ENCODE assay signal across 8 cellular contexts in the genomic region with DNA sequence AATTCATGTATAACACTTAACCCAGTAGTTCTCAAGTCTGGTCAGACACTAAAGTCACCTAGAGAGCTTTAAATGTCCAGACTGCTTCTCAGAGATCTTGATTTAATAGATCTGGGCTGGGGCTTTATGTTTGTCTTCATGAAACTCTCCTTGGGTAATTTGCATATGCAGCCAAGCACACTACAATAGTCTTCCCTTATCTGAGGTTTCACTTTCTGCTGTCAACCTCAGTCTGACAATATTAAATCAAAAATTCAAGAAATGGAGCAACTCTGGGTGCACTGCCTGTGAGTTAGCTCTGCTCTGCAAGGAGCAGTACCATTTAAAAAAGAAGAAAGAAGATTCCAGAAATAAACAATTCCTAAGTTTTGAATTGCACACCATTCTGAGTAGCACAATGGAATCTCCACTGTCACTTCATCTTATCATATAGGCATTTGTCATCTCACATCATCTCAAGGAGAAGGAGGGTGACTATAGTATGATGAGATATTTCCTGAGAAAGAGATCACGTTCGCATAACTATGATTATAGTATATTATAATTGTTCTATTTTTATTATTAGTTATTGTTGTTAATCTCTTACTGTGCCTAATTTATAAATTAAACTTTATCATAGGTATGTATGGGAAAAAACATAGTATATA. TPM values are rescaled to one million over a fixed set of nuclear protein-coding genes. Genes with fewer than 3 reads are reported as not detected.
DNase-seq lines count a peak whose midpoint lies in the region; ATAC-seq and TF ChIP-seq lines count a peak whose summit lies in the region.

No MANE protein-coding gene starts in this region.

- no peak overlapping the region for H3K4me3 ChIP-seq in CD8-positive, alpha-beta memory T cell (ENCODE audit: low read length)

- H3K27me3 ChIP-seq in CD8-positive, alpha-beta memory T cell (ENCODE audit: insufficient read depth, low read length, poor library complexity, severe bottlenecking): no peaks in the 10 kb centered on the region

- CTCF ChIA-PET in CD8-positive, alpha-beta memory T cell (lab: Charles Lee): no interaction called here

- H3K9me3 Mint-ChIP-seq in CD8-positive, alpha-beta memory T cell: no peaks in the 10 kb centered on the region
- H3K9me3 Mint-ChIP-seq in dendritic cell treated with granulocyte-macrophage colony-stimulating factor and Interleukin-4, amounts not matched to agents 40 ng/mL and 50 ng/mL, for 4 days: no peaks in the 10 kb centered on the region

- peaks cover 6 to 45% (median 31%) of the 10 kb centered on the region in 3 donors for H3K4me1 Mint-ChIP-seq in CD8-positive, alpha-beta memory T cell
- H3K4me1 Mint-ChIP-seq in dendritic cell treated with granulocyte-macrophage colony-stimulating factor and Interleukin-4, amounts not matched to agents 40 ng/mL and 50 ng/mL, for 4 days (ENCODE audit: low read depth): peaks cover 66% of the 10 kb centered on the region

- peak; percentile 98 for ATAC-seq in HG03469 (IDR thresholded peaks at IDR 0.05; ENCODE audit: unreplicated experiment)

- H3K36me3 ChIP-seq in CD8-positive, alpha-beta memory T cell (ENCODE audit: insufficient read depth, low read length): no peaks in the 10 kb centered on the region

- H3K4me3 Mint-ChIP-seq in CD8-positive, alpha-beta memory T cell: peak overlapping the region; percentile 23 to 79 (median 61)
- H3K4me3 Mint-ChIP-seq in dendritic cell treated with granulocyte-macrophage colony-stimulating factor and Interleukin-4, amounts not matched to agents 40 ng/mL and 50 ng/mL, for 4 days: peak overlapping the region; percentile 37

- no peaks in the 10 kb centered on the region for H3K9me3 ChIP-seq in CD8-positive, alpha-beta memory T cell (ENCODE audit: low read length)

- no peaks in the 10 kb centered on the region for H3K27me3 Mint-ChIP-seq in CD8-positive, alpha-beta memory T cell
- H3K27me3 Mint-ChIP-seq in dendritic cell treated with granulocyte-macrophage colony-stimulating factor and Interleukin-4, amounts not matched to agents 40 ng/mL and 50 ng/mL, for 4 days: no peaks in the 10 kb centered on the region

- intact Hi-C loops in dendritic cell treated with granulocyte-macrophage colony-stimulating factor and Interleukin-4, amounts not matched to agents 40 ng/mL and 50 ng/mL, for 4 days (cut with micrococcal nuclease): loop anchor here (5.0 kb wide), 1 partner anchor 44 kb away; no protein-coding TSS in a partner anchor

- no peak overlapping the region for H3K27ac ChIP-seq in CD8-positive, alpha-beta memory T cell (ENCODE audit: low read depth, low read length)

- no peak for DNase-seq in CD8-positive, alpha-beta memory T cell
- DNase-seq in GM20000 (ENCODE audit: low spot score): peak; percentile 30
- no peak for DNase-seq in NCI-H774 (lab: John Stamatoyannopoulos, UW)
- DNase-seq in NCI-H1048 (lab: John Stamatoyannopoulos, UW): no peak
- DNase-seq in mesenteric fat pad (ENCODE audit: low spot score): no peak
- DNase-seq in AG20443 (ENCODE audit: low spot score): no peak

- H3K36me3 Mint-ChIP-seq in CD8-positive, alpha-beta memory T cell: no peaks in the 10 kb centered on the region
- peaks cover 6% of the 10 kb centered on the region for H3K36me3 Mint-ChIP-seq in dendritic cell treated with granulocyte-macrophage colony-stimulating factor and Interleukin-4, amounts not matched to agents 40 ng/mL and 50 ng/mL, for 4 days (ENCODE audit: low read depth)

- H3K27ac Mint-ChIP-seq in CD8-positive, alpha-beta memory T cell: peak overlapping the region in 5 of 8 donors; percentile 5 to 75 (median 42)
- peak overlapping the region; percentile 67 for H3K27ac Mint-ChIP-seq in dendritic cell treated with granulocyte-macrophage colony-stimulating factor and Interleukin-4, amounts not matched to agents 40 ng/mL and 50 ng/mL, for 4 days

- POLR2A ChIA-PET in CD8-positive, alpha-beta memory T cell (lab: Charles Lee): no interaction called here

- H3K4me1 ChIP-seq in CD8-positive, alpha-beta memory T cell (ENCODE audit: insufficient read depth, low read length): peaks cover 16% of the 10 kb centered on the region

- no peak for TF ChIP-seq CTCF in GM20000 (IDR thresholded peaks at IDR 0.05; ENCODE audit: extremely low read depth, missing control alignments)

RNA-seq across cellular contexts. Expression of a gene that starts 9.4 kb away (rescaled TPM):
- total RNA-seq in CD8-positive, alpha-beta memory T cell: 10 to 100 TPM; 11.7 to 13.3 TPM
- 5.1 TPM for polyA plus RNA-seq in CD8-positive, alpha-beta memory T cell
- total RNA-seq in mesenteric fat pad: 57.2 TPM

RNA-seq across cellular contexts. Expression of a gene that starts 55.0 kb away (rescaled TPM):
- total RNA-seq in CD8-positive, alpha-beta memory T cell: 10 to 100 TPM; 58.9 to 66.8 TPM
- 61.2 TPM for polyA plus RNA-seq in CD8-positive, alpha-beta memory T cell
- 19.6 TPM for total RNA-seq in mesenteric fat pad
